16 cellular contexts compared by ENCODE assay signal in genomic region chr3:128554100-128554464, GRCh38.
DNase-seq lines count a peak whose midpoint lies in the region; ATAC-seq, FAIRE-seq and TF ChIP-seq lines count a peak whose summit lies in the region.
"Had no signal": no experiment of that assay in that cellular context is flagged by ENCODE, and none has a peak within 500 bp of the region (broad histone marks: within the 10 kb centered on the region; RNA-seq: fewer than 3 reads in every experiment).

No MANE protein-coding gene starts in this region.

- H3K9me3 ChIP-seq in AG04450 (ENCODE audit: control insufficient read depth, insufficient read depth, low read length) (peaks cover 3% of the 10 kb centered on the region; the same call in 1 of the 2 replicates), lower lobe of right lung (no peaks in the 10 kb centered on the region), Peyer's patch (peaks cover 0 to 3% (median 0%) of the 10 kb centered on the region in 4 donors)
- H3K9me3 ChIP-seq: vagina had no signal

- H3K4me1 ChIP-seq in lower lobe of right lung (peaks cover 33% of the 10 kb centered on the region), Peyer's patch (peaks cover 0 to 4% (median 2%) of the 10 kb centered on the region in 4 donors)

- intact Hi-C loops in lower lobe of right lung (cut with DNase I): no loop called here

- CTCF ChIA-PET in AG04450 (lab: Charles Lee): no interaction called here

- FAIRE-seq in bronchial epithelial cell (lab: Jason Lieb, UNC): no peak

- TF ChIP-seq CTCF in AG04450 (IDR thresholded peaks at IDR 0.05; ENCODE audit: low read depth, low read length): peak; percentile 41
- TF ChIP-seq CTCF in bronchial epithelial cell (IDR thresholded peaks at IDR 0.05; ENCODE audit: insufficient read depth, low read length, severe bottlenecking): no peak
- TF ChIP-seq CTCF in lower lobe of right lung (IDR thresholded peaks at IDR 0.05): no peak
- no peak for TF ChIP-seq CTCF in Peyer's patch (IDR thresholded peaks at IDR 0.05)
- no peak for TF ChIP-seq CTCF in foreskin fibroblast (IDR thresholded peaks at IDR 0.05; ENCODE audit: low read depth, low read length)

- POLR2A ChIA-PET in AG04450 (lab: Yijun Ruan, JAX): no interaction called here

- no peak for TF ChIP-seq POLR2A in Peyer's patch (IDR thresholded peaks at IDR 0.05)

- H3K36me3 ChIP-seq in bronchial epithelial cell (ENCODE audit: control insufficient read depth, insufficient read depth, low read length) (no peaks in the 10 kb centered on the region), lower lobe of right lung (no peaks in the 10 kb centered on the region), Peyer's patch (no peaks in the 10 kb centered on the region)
- H3K36me3 ChIP-seq: heart right ventricle, vagina, WERI-Rb-1 had no signal

- peaks cover 18% of the 10 kb centered on the region for H3K27me3 ChIP-seq in AG04450 (ENCODE audit: control insufficient read depth, insufficient read depth, low read length)
- H3K27me3 ChIP-seq in bronchial epithelial cell (ENCODE audit: control insufficient read depth, insufficient read depth, low read length): no peaks in the 10 kb centered on the region
- H3K27me3 ChIP-seq in lower lobe of right lung (ENCODE audit: low read depth): peaks cover 37% of the 10 kb centered on the region
- H3K27me3 ChIP-seq in Peyer's patch: peaks cover 0 to 11% of the 10 kb centered on the region in 2 donors

- no peak overlapping the region for H3K27ac ChIP-seq in AG04450 (ENCODE audit: low read depth, low read length)
- peak overlapping the region; percentile 79 for H3K27ac ChIP-seq in lower lobe of right lung
- H3K27ac ChIP-seq in Peyer's patch: peak overlapping the region in 1 of 4 donors; percentile 19
- H3K27ac ChIP-seq: vagina, WERI-Rb-1 had no signal

- H3K4me3 ChIP-seq in AG04450 (ENCODE audit: low read depth, low read length) (no peak overlapping the region), bronchial epithelial cell (ENCODE audit: low read depth, low read length) (no peak overlapping the region), lower lobe of right lung (no peak overlapping the region), Peyer's patch (no peak overlapping the region), foreskin fibroblast (ENCODE audit: low read depth in 1 of 2, low read length in 2 of 2) (no peak overlapping the region)
- H3K4me3 ChIP-seq: vagina had no signal

- DNase-seq in AG04450 (ENCODE audit: low read depth, low spot score) (no peak), M059J (ENCODE audit: low read depth) (peak; percentile 95), bronchial epithelial cell (ENCODE audit: low read depth) (peak; percentile 3), lower lobe of right lung (no peak), cerebellar cortex (ENCODE audit: low spot score) (no peak), Peyer's patch (no peak), foreskin fibroblast (no peak)
- DNase-seq: effector CD8-positive, alpha-beta T cell; HCEC 1CT; heart right ventricle; NCI-H1694 treated with DMSO at 0.1 percent for 48 hours; NCI-H82; occipital lobe; WERI-Rb-1 had no signal

- ATAC-seq in lower lobe of right lung (no peak), HG02981 (IDR thresholded peaks at IDR 0.05; ENCODE audit: unreplicated experiment) (no peak)

Comparison
In these comparisons a context has a peak if more than half of its experiments do, and no peak if none do; other contexts are left out.
1. DNase-seq: peak in M059J (single experiment) and bronchial epithelial cell (single experiment); none in AG04450 (single experiment), lower lobe of right lung (single experiment), cerebellar cortex (single experiment), Peyer's patch (0 of 3) and foreskin fibroblast (0 of 2).